Comparison of ENCODE assay signal across 1 cellular context in genomic region chr1:59506952-59507351, GRCh38.
TF ChIP-seq lines count a peak whose summit lies in the region.

No MANE protein-coding gene starts in this region.

TF ChIP-seq in GM12878, 131 proteins besides CTCF, POLR2A, EP300 and RAD21 (continued from another document):
- TF ChIP-seq ZNF592 (IDR thresholded peaks at IDR 0.05) (no peak), NFYA (IDR thresholded peaks at IDR 0.05; ENCODE audit: borderline replicate concordance, low read depth, low read length) (no peak), KLF5 (IDR thresholded peaks at IDR 0.05; ENCODE audit: partially characterized antibody) (no peak), PAX8 (IDR thresholded peaks at IDR 0.05) (no peak), CBX5 (IDR thresholded peaks at IDR 0.05; ENCODE audit: low read depth) (peak; percentile 73; the same call in 1 of the 2 replicates), ZBTB40 (IDR thresholded peaks at IDR 0.05; ENCODE audit: borderline replicate concordance) (no peak), MEF2B (IDR thresholded peaks at IDR 0.05; ENCODE audit: partially characterized antibody, poor library complexity, severe bottlenecking) (no peak), CREB1 (IDR thresholded peaks at IDR 0.05; ENCODE audit: low read depth) (no peak), GABPA (IDR thresholded peaks at IDR 0.05; ENCODE audit: low read depth) (no peak), POU2F2 (IDR thresholded peaks at IDR 0.05; ENCODE audit: borderline replicate concordance, low read depth, low read length) (no peak), ESRRA (IDR thresholded peaks at IDR 0.05; ENCODE audit: low read length) (no peak), EZH2 (IDR thresholded peaks at IDR 0.05; ENCODE audit: borderline replicate concordance, control insufficient read depth, low read depth, low read length) (no peak), FOXM1 (IDR thresholded peaks at IDR 0.05; ENCODE audit: low read depth, low read length) (0 out of 2 replicates have a peak, but pooled peaks have one; percentile 46), IKZF2 (IDR thresholded peaks at IDR 0.05) (peak in 1 of 2 experiments; percentile 50; a peak in 2 of 4 replicates), CUX1 (IDR thresholded peaks at IDR 0.05; ENCODE audit: insufficient replicate concordance, low read depth, low read length) (no peak), USF1 (IDR thresholded peaks at IDR 0.05; ENCODE audit: borderline replicate concordance, extremely low read length, insufficient read depth, low read depth, low read length) (no peak), HSF1 (IDR thresholded peaks at IDR 0.05; ENCODE audit: low read depth, low read length) (no peak), BRCA1 (IDR thresholded peaks at IDR 0.05; ENCODE audit: low read depth, low read length) (no peak), IRF4 (IDR thresholded peaks at IDR 0.05; ENCODE audit: low read depth, low read length) (peak; percentile 46; the same call in 1 of the 2 replicates), CHD1 (IDR thresholded peaks at IDR 0.05; ENCODE audit: low read depth, low read length) (no peak), IKZF1 (conservative IDR thresholded peaks at IDR 0.05) (no peak), FOXK2 (IDR thresholded peaks at IDR 0.05) (no peak), SUPT20H (IDR thresholded peaks at IDR 0.05; ENCODE audit: borderline replicate concordance, control insufficient read depth, low read depth, low read length) (no peak)
- TF ChIP-seq, protein P1, sequence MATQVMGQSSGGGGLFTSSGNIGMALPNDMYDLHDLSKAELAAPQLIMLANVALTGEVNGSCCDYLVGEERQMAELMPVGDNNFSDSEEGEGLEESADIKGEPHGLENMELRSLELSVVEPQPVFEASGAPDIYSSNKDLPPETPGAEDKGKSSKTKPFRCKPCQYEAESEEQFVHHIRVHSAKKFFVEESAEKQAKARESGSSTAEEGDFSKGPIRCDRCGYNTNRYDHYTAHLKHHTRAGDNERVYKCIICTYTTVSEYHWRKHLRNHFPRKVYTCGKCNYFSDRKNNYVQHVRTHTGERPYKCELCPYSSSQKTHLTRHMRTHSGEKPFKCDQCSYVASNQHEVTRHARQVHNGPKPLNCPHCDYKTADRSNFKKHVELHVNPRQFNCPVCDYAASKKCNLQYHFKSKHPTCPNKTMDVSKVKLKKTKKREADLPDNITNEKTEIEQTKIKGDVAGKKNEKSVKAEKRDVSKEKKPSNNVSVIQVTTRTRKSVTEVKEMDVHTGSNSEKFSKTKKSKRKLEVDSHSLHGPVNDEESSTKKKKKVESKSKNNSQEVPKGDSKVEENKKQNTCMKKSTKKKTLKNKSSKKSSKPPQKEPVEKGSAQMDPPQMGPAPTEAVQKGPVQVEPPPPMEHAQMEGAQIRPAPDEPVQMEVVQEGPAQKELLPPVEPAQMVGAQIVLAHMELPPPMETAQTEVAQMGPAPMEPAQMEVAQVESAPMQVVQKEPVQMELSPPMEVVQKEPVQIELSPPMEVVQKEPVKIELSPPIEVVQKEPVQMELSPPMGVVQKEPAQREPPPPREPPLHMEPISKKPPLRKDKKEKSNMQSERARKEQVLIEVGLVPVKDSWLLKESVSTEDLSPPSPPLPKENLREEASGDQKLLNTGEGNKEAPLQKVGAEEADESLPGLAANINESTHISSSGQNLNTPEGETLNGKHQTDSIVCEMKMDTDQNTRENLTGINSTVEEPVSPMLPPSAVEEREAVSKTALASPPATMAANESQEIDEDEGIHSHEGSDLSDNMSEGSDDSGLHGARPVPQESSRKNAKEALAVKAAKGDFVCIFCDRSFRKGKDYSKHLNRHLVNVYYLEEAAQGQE (IDR thresholded peaks at IDR 0.05; ENCODE audit: low read depth, low read length): no peak
